ENCODE assay signal across 14 cellular contexts in genomic region chr17:6879576-6879975, GRCh38. TPM values are rescaled to one million over a fixed set of nuclear protein-coding genes. Genes with fewer than 3 reads are reported as not detected.
"Had no signal": no experiment of that assay in that cellular context is flagged by ENCODE, and none has a peak within 500 bp of the region (broad histone marks: within the 10 kb centered on the region; RNA-seq: fewer than 3 reads in every experiment).

No MANE protein-coding gene starts in this region.

RNA-seq across cellular contexts. Expression of gene TEKT1, which starts 48.0 kb away (rescaled TPM):
- total RNA-seq: esophagus mucosa; esophagus squamous epithelium; gastrocnemius medialis; glomerular endothelial cell; heart right ventricle; left colon; left lobe of liver; left ventricle myocardium inferior; liver; mesenteric fat pad; mesothelial cell of epicardium; mucosa of descending colon; naive thymus-derived CD4-positive, alpha-beta T cell; natural killer cell had no signal
